In the genomic region with DNA sequence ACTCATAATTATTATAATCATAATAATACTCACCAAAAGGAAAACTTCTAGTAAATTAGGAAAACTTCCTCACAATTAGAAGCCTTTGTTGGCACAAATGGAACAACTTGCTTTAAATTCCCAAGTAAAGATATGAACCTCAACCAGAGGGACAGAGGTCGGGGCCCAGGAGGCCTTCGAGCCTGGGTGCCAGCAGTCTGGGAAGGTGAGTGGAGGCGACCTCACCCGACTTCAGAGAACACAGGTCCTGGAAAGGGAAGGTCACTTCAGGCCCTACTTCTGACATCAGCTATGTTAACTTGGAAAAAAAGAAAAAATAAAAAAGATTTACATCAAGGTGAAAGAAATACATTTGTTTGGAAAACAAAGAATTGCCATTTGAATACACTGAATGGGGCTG, we compare ENCODE assay signal across 9 cellular contexts.
"Had no signal": no experiment of that assay in that cellular context is flagged by ENCODE, and none has a peak within 500 bp of the region (broad histone marks: within the 10 kb centered on the region; RNA-seq: fewer than 3 reads in every experiment).

No MANE protein-coding gene starts in this region.

- H3K36me3 Mint-ChIP-seq: IgD-negative memory B cell had no signal

- H3K9ac ChIP-seq: KMS-11 had no signal

- H3K4me2 ChIP-seq: KMS-11 had no signal

- ATAC-seq: K562 had no signal

- DNase-seq: IMR-90, KBM-7, KG1 had no signal

- H3K4me3 ChIP-seq: K562 had no signal

- FAIRE-seq: HepG2, HTR-8/SVneo, K562 had no signal

- H3K27ac ChIP-seq: HL-60, KMS-11 had no signal

- H3K27ac Mint-ChIP-seq: IgD-negative memory B cell had no signal
